13 cellular contexts compared by ENCODE assay signal in the genomic region with DNA sequence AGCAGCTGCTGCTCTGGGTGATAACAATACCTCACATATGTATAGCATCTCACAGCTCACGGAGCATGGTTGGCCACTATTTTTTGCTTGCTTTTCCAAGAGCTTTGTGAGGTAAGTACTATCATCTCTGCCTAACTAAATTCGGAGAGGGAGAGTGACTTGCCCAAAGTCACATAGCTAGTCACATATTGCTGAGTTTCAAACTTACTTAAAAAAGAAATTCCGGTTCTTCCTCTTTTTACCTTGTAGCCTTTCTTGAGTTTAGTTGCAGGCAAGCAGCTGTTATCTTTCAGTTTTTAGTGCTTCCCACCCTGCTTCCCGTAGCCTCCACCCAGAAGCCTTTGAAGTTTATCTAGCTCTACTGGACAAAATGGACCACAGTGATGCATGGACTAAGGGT.
DNase-seq lines count a peak whose midpoint lies in the region; ATAC-seq, FAIRE-seq and TF ChIP-seq lines count a peak whose summit lies in the region.
"Had no signal": no experiment of that assay in that cellular context is flagged by ENCODE, and none has a peak within 500 bp of the region (broad histone marks: within the 10 kb centered on the region; RNA-seq: fewer than 3 reads in every experiment).

No MANE protein-coding gene starts in this region.

- ATAC-seq in GM19397 (IDR thresholded peaks at IDR 0.05; ENCODE audit: unreplicated experiment): peak; percentile 36
- ATAC-seq in HG02852 (IDR thresholded peaks at IDR 0.05; ENCODE audit: unreplicated experiment): peak; percentile 70
- peak; percentile 44 for ATAC-seq in HG03571 (IDR thresholded peaks at IDR 0.05; ENCODE audit: unreplicated experiment)
- ATAC-seq in upper lobe of right lung: no peak
- ATAC-seq: activated CD8-positive, alpha-beta T cell treated with anti-CD3 and anti-CD28 coated beads, Interleukin-2, amount 10 ng/mL, durations not matched to agents 7 days and 5 days had no signal

- DNase-seq in GM12891 (ENCODE audit: insufficient read length, low spot score): no peak
- no peak for DNase-seq in GM23248
- DNase-seq in upper lobe of right lung: no peak
- no peak for DNase-seq in PC-9
- no peak for DNase-seq in activated CD4-positive, alpha-beta T cell treated with anti-CD3 and anti-CD28 coated beads for 1 hour
- DNase-seq: activated CD8-positive, alpha-beta T cell treated with anti-CD3 and anti-CD28 coated beads, Interleukin-2, amount 10 ng/mL, durations not matched to agents 7 days and 5 days; activated naive CD8-positive, alpha-beta T cell treated with anti-CD3 and anti-CD28 coated beads, Interleukin-2, amount 10 ng/mL, durations not matched to agents 7 days and 5 days; kidney glomerular epithelial cell; NCI-H510A treated with DMSO at 0.1 percent for 48 hours; stimulated activated CD8-positive, alpha-beta memory T cell treated with anti-CD3 and anti-CD28 coated beads, Interleukin-4, amount 100 ng/mL, for 48 hours had no signal

- POLR2A ChIA-PET in PC-9 (lab: Charles Lee; ENCODE audit: unreplicated experiment): no interaction called here

- intact Hi-C loops in upper lobe of right lung (cut with DNase I): no loop called here
- intact Hi-C loops in PC-9 (cut with micrococcal nuclease; ENCODE audit: unreplicated experiment): no loop called here

- H3F3A ChIP-seq in GM23248 (ENCODE audit: insufficient read depth): no peaks in the 10 kb centered on the region
- no peaks in the 10 kb centered on the region for H3F3A ChIP-seq in PC-9 (ENCODE audit: insufficient read depth, low read depth)

- H3K27me3 ChIP-seq in GM23248 (replicated peaks; ENCODE audit: insufficient read depth) (no peaks in the 10 kb centered on the region), upper lobe of right lung (no peaks in the 10 kb centered on the region), PC-9 (ENCODE audit: insufficient read depth, low read depth) (no peaks in the 10 kb centered on the region)

- H3K4me3 ChIP-seq in GM23248: no peak overlapping the region
- H3K4me3 ChIP-seq in upper lobe of right lung: no peak overlapping the region
- H3K4me3 ChIP-seq in PC-9: no peak overlapping the region

- TF ChIP-seq CTCF in upper lobe of right lung (IDR thresholded peaks at IDR 0.05): no peak
- TF ChIP-seq CTCF in PC-9 (conservative IDR thresholded peaks at IDR 0.05): no peak

- no peaks in the 10 kb centered on the region for H3K4me1 ChIP-seq in GM23248 (ENCODE audit: insufficient read depth)
- H3K4me1 ChIP-seq in upper lobe of right lung: no peaks in the 10 kb centered on the region
- H3K4me1 ChIP-seq in PC-9 (replicated peaks; ENCODE audit: insufficient read depth): no peaks in the 10 kb centered on the region

- in situ Hi-C loops in GM23248 (cut with MboI): no loop called here

- no peaks in the 10 kb centered on the region for H3K36me3 ChIP-seq in GM23248 (ENCODE audit: low read depth)
- no peaks in the 10 kb centered on the region for H3K36me3 ChIP-seq in upper lobe of right lung
- no peaks in the 10 kb centered on the region for H3K36me3 ChIP-seq in PC-9 (ENCODE audit: low read depth)

- H3K9me3 ChIP-seq in GM23248 (ENCODE audit: low read depth) (no peaks in the 10 kb centered on the region), upper lobe of right lung (no peaks in the 10 kb centered on the region), PC-9 (ENCODE audit: insufficient read depth, low read depth) (no peaks in the 10 kb centered on the region)

- H3K79me2 ChIP-seq in GM23248 (ENCODE audit: insufficient read depth) (no peaks in the 10 kb centered on the region), PC-9 (ENCODE audit: low read depth) (no peaks in the 10 kb centered on the region)

- H3K9ac ChIP-seq in GM23248: no peak overlapping the region

- FAIRE-seq in GM12891 (lab: Jason Lieb, UNC): no peak

- H3K27ac ChIP-seq in GM23248 (no peak overlapping the region), upper lobe of right lung (no peak overlapping the region), PC-9 (no peak overlapping the region)

- H4K20me1 ChIP-seq in GM23248 (ENCODE audit: insufficient read depth) (no peaks in the 10 kb centered on the region), PC-9 (ENCODE audit: insufficient read depth) (no peaks in the 10 kb centered on the region)

- 13 to 17% methylated on average over 4 of the region's 4 CpGs for WGBS in GM23248 (ENCODE audit: low coverage in 1 of 2, low lambda C conversion rate in 2 of 2, missing lambda C conversion rate in 2 of 2), 2 experiments

- H3K9me2 ChIP-seq in GM23248 (ENCODE audit: insufficient read depth): no peaks in the 10 kb centered on the region
- H3K9me2 ChIP-seq in PC-9 (ENCODE audit: insufficient read depth): no peaks in the 10 kb centered on the region

- no TSS peak for BruUV-seq in PC-9 (replicated peaks; lab: Mats Ljungman, UMichigan)

- H2AFZ ChIP-seq in GM23248: no peak overlapping the region
- H2AFZ ChIP-seq in PC-9: no peak overlapping the region

- TF ChIP-seq POLR2A in GM12891 (IDR thresholded peaks at IDR 0.05; ENCODE audit: low read depth, low read length): no peak

- CTCF ChIA-PET in PC-9 (lab: Charles Lee): no interaction called here

- H3K4me2 ChIP-seq in GM23248 (ENCODE audit: unreplicated experiment) (no peak overlapping the region), PC-9 (no peak overlapping the region)

TF ChIP-seq in GM12891, 5 proteins besides CTCF, POLR2A, EP300 and RAD21:
- TF ChIP-seq SPI1 (IDR thresholded peaks at IDR 0.05; ENCODE audit: low read depth, low read length): peak; percentile 17; the same call in 1 of the 2 replicates
- no peak for TF ChIP-seq POLR2AphosphoS5 (IDR thresholded peaks at IDR 0.05; ENCODE audit: low read depth, low read length)
